ENCODE assay signal across 8 cellular contexts in the genomic region with DNA sequence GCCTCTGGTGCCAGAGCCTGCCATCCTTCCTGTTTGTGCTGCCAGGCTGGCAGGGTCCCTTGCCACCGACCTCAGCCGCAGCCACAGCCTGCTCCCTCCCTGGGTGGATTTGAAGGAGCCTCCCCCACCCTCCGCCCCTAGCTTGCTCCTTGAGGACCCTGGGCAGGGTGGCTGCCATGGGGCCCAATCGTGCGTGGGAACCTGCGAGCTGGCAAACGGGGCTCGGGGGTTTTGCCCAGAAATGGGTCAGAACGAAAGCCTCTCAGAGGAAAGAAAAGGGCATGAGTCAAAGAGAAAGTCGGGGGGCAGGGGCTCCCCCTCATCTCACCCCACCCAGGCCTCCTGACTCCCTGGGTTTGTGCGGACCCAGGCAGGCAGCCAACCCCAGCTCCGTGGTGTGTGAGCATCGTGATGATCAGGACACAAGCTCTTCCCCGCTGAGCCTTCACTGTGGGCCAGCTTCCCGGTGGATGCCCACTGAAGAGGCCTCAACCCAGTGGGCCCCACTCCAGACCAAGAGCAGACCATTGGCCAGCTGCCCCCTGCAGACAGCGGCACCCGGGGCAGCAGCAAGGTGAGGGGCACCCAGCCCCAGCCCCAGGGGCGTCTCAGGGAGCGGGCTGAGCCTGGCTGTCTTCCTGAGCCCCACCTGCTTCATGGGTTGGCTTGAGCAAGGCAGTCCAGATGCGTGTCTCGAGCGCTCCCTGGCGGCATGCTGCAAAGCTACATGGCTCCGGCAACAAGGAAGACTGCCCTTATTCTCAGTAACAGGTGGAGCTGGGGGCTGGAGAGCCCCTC. TPM values are rescaled to one million over a fixed set of nuclear protein-coding genes. Genes with fewer than 3 reads are reported as not detected.
DNase-seq lines count a peak whose midpoint lies in the region; ATAC-seq and TF ChIP-seq lines count a peak whose summit lies in the region.

No MANE protein-coding gene starts in this region.

- no peaks in the 10 kb centered on the region for H3K36me3 ChIP-seq in neural progenitor cell

- H3K4me1 Mint-ChIP-seq in activated T-helper 17 cell treated with anti-CD3 and anti-CD28 coated beads, Interleukin-2, amount 50 U/mL, for 72 hours, result peaks cover 9% of the 10 kb centered on the region
- H3K4me1 Mint-ChIP-seq in neural progenitor cell, result no peaks in the 10 kb centered on the region

- no peak overlapping the region for H2AFZ ChIP-seq in neural progenitor cell (replicated peaks)

- peaks cover 6% of the 10 kb centered on the region for H3F3A ChIP-seq in neural progenitor cell (ENCODE audit: low read depth)

- H3K4me2 ChIP-seq in neural progenitor cell, result peak overlapping the region; percentile 22

- peaks cover 26% of the 10 kb centered on the region for H3K36me3 Mint-ChIP-seq in activated T-helper 17 cell treated with anti-CD3 and anti-CD28 coated beads, Interleukin-2, amount 50 U/mL, for 72 hours (ENCODE audit: low read depth)
- H3K36me3 Mint-ChIP-seq in neural progenitor cell, result no peaks in the 10 kb centered on the region

- H3K9me3 Mint-ChIP-seq in activated T-helper 17 cell treated with anti-CD3 and anti-CD28 coated beads, Interleukin-2, amount 50 U/mL, for 72 hours, result no peaks in the 10 kb centered on the region
- H3K9me3 Mint-ChIP-seq in neural progenitor cell, result no peaks in the 10 kb centered on the region

- TF ChIP-seq CTCF in AG09319 (IDR thresholded peaks at IDR 0.05; ENCODE audit: low read depth, low read length) (peak; percentile 91), neural progenitor cell (IDR thresholded peaks at IDR 0.05) (peak; percentile 82)

- peak overlapping the region; percentile 86 for H3K4me3 Mint-ChIP-seq in activated T-helper 17 cell treated with anti-CD3 and anti-CD28 coated beads, Interleukin-2, amount 50 U/mL, for 72 hours
- no peak overlapping the region for H3K4me3 Mint-ChIP-seq in neural progenitor cell

- H3K27ac Mint-ChIP-seq in activated T-helper 17 cell treated with anti-CD3 and anti-CD28 coated beads, Interleukin-2, amount 50 U/mL, for 72 hours, result peak overlapping the region; percentile 89
- H3K27ac Mint-ChIP-seq in neural progenitor cell, result no peak overlapping the region

- no peak overlapping the region for H3K9ac ChIP-seq in neural progenitor cell

- H3K79me2 ChIP-seq in neural progenitor cell (ENCODE audit: low read depth), result no peaks in the 10 kb centered on the region

- peak; percentile 54 for DNase-seq in AG09319 (ENCODE audit: extremely low read depth, low read depth)
- DNase-seq in LoVo (ENCODE audit: low spot score), result peak; percentile 82
- peak; percentile 68 to 89 for DNase-seq in SHP77 (lab: John Stamatoyannopoulos, UW)
- peak; percentile 76 for DNase-seq in fibroblast of peridontal ligament (ENCODE audit: extremely low read depth)
- peak; percentile 92 for DNase-seq in neural progenitor cell (ENCODE audit: low spot score)
- DNase-seq in stimulated activated naive CD8-positive, alpha-beta T cell treated with anti-CD3 and anti-CD28 coated beads, Interleukin-15, Interleukin-2, amounts not matched to agents 100 U/mL and 50 U/mL, for 24 hours, result peak; percentile 93

- ATAC-seq in GM19035 (IDR thresholded peaks at IDR 0.05; ENCODE audit: unreplicated experiment), result peak; percentile 56
- peak; percentile 69 for ATAC-seq in activated T-helper 17 cell treated with anti-CD3 and anti-CD28 coated beads, Interleukin-2, amount 50 U/mL, for 72 hours (replicated peaks)
- ATAC-seq in stimulated activated naive CD8-positive, alpha-beta T cell treated with anti-CD3 and anti-CD28 coated beads, Interleukin-15, Interleukin-2, amounts not matched to agents 100 U/mL and 50 U/mL, for 24 hours, result peak; percentile 81

- no peaks in the 10 kb centered on the region for H3K9me3 ChIP-seq in neural progenitor cell (ENCODE audit: low read depth)

- H3K27me3 ChIP-seq in neural progenitor cell, result no peaks in the 10 kb centered on the region

- H4K20me1 ChIP-seq in neural progenitor cell (ENCODE audit: low read depth), result no peaks in the 10 kb centered on the region

- H3K4me1 ChIP-seq in neural progenitor cell, result no peaks in the 10 kb centered on the region

- no peak overlapping the region for H3K4me3 ChIP-seq in neural progenitor cell

- no peak overlapping the region for H3K27ac ChIP-seq in neural progenitor cell

- H3K27me3 Mint-ChIP-seq in activated T-helper 17 cell treated with anti-CD3 and anti-CD28 coated beads, Interleukin-2, amount 50 U/mL, for 72 hours, result no peaks in the 10 kb centered on the region
- no peaks in the 10 kb centered on the region for H3K27me3 Mint-ChIP-seq in neural progenitor cell (ENCODE audit: insufficient read depth, low read depth)

RNA-seq across cellular contexts. Expression of a gene that starts 3.0 kb away (rescaled TPM):
- total RNA-seq in activated T-helper 17 cell treated with anti-CD3 and anti-CD28 coated beads, Interleukin-2, amount 50 U/mL, for 72 hours, result 10 to 100 TPM; 12.1 to 27.9 TPM
- total RNA-seq in neural progenitor cell (ENCODE audit: low replicate concordance), result not detected in 2 replicates

RNA-seq across cellular contexts. Expression of a gene that starts 6.9 kb away (rescaled TPM):
- 10 to 100 TPM; 43.0 to 63.9 TPM for total RNA-seq in activated T-helper 17 cell treated with anti-CD3 and anti-CD28 coated beads, Interleukin-2, amount 50 U/mL, for 72 hours
- total RNA-seq in neural progenitor cell (ENCODE audit: low replicate concordance), result 2.7 and 19.7 TPM in 2 replicates

RNA-seq across cellular contexts. Expression of a gene that starts 11.1 kb away (rescaled TPM):
- 10 to 100 TPM; 66.3 to 96.1 TPM for total RNA-seq in activated T-helper 17 cell treated with anti-CD3 and anti-CD28 coated beads, Interleukin-2, amount 50 U/mL, for 72 hours
- total RNA-seq in neural progenitor cell (ENCODE audit: low replicate concordance), result 3.8 and 31.3 TPM in 2 replicates

RNA-seq across cellular contexts. Expression of a gene that starts 19.0 kb away (rescaled TPM):
- under 1 TPM; 0.39 to 0.69 TPM for total RNA-seq in activated T-helper 17 cell treated with anti-CD3 and anti-CD28 coated beads, Interleukin-2, amount 50 U/mL, for 72 hours
- total RNA-seq in neural progenitor cell (ENCODE audit: low replicate concordance), result not detected in 2 replicates

RNA-seq across cellular contexts. Expression of a gene that starts 35.4 kb away (rescaled TPM):
- total RNA-seq in activated T-helper 17 cell treated with anti-CD3 and anti-CD28 coated beads, Interleukin-2, amount 50 U/mL, for 72 hours, result 10 to 100 TPM in 1 of 2 donors, 1 to 10 TPM in 1; 5.6 to 21.9 TPM
- 5.7 and 27.7 TPM in 2 replicates for total RNA-seq in neural progenitor cell (ENCODE audit: low replicate concordance)

Comparison
In these comparisons a context has a peak if more than half of its experiments do, and no peak if none do; other contexts are left out.
1. RNA of a gene that starts 3.0 kb away (total RNA-seq): 12.1 to 27.9 TPM in activated T-helper 17 cell treated with anti-CD3 and anti-CD28 coated beads, Interleukin-2, amount 50 U/mL, for 72 hours; not detected in neural progenitor cell; every median in the first group is over 10 times any median in the second.
2. Peak in every context shown above with its lines, with median percentiles within 50 percentile points of each other: DNase-seq and ATAC-seq.